Comparison of ENCODE assay signal across 3 cellular contexts in the genomic region with DNA sequence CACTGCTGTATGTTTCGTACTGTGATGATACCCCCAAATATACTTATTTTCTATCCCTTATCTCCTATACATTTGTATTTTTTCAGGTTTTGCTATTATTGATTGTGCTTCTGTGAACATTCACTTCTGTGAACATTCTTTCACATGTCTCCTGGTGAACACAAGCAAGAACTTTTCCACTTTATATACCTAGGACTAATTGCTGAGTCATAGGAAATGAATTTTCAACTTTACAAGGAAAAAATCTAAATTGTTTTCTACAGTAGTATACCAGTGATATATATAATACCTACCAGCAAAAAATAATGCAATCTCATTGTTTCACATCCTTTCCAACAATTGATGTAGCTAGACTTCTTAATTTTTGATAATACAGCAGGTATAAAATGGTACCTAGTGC.
TF ChIP-seq lines count a peak whose summit lies in the region.

No MANE protein-coding gene starts in this region.

TF ChIP-seq in HepG2, 621 proteins besides CTCF, POLR2A, EP300 and RAD21:
- TF ChIP-seq, protein P1, sequence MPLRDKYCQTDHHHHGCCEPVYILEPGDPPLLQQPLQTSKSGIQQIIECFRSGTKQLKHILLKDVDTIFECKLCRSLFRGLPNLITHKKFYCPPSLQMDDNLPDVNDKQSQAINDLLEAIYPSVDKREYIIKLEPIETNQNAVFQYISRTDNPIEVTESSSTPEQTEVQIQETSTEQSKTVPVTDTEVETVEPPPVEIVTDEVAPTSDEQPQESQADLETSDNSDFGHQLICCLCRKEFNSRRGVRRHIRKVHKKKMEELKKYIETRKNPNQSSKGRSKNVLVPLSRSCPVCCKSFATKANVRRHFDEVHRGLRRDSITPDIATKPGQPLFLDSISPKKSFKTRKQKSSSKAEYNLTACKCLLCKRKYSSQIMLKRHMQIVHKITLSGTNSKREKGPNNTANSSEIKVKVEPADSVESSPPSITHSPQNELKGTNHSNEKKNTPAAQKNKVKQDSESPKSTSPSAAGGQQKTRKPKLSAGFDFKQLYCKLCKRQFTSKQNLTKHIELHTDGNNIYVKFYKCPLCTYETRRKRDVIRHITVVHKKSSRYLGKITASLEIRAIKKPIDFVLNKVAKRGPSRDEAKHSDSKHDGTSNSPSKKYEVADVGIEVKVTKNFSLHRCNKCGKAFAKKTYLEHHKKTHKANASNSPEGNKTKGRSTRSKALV (CRISPR knock-in tag; IDR thresholded peaks at IDR 0.05), result no peak
- TF ChIP-seq NFE2L2 (IDR thresholded peaks at IDR 0.05; ENCODE audit: low read length), result 0 out of 2 replicates have a peak, but pooled peaks have one; percentile 11
- TF ChIP-seq MAFK (conservative IDR thresholded peaks at IDR 0.05 in 1 of 2, IDR thresholded peaks at IDR 0.05 in 1 of 2; ENCODE audit: low read length in 2 of 2), result peak; percentile 17 to 57; a peak in 3 of 4 replicates

TF ChIP-seq in K562, 482 proteins besides CTCF, POLR2A, EP300 and RAD21 (continued from another document):
- TF ChIP-seq PTRF (tag; IDR thresholded peaks at IDR 0.05), result no peak

TF ChIP-seq in GM23338, 12 proteins besides CTCF, POLR2A, EP300 and RAD21:
- TF ChIP-seq NANOG (IDR thresholded peaks at IDR 0.05; ENCODE audit: borderline replicate concordance), result no peak
- no peak for TF ChIP-seq CREB1 (CRISPR knock-in tag; IDR thresholded peaks at IDR 0.05; ENCODE audit: low read depth)
- TF ChIP-seq, protein P2, sequence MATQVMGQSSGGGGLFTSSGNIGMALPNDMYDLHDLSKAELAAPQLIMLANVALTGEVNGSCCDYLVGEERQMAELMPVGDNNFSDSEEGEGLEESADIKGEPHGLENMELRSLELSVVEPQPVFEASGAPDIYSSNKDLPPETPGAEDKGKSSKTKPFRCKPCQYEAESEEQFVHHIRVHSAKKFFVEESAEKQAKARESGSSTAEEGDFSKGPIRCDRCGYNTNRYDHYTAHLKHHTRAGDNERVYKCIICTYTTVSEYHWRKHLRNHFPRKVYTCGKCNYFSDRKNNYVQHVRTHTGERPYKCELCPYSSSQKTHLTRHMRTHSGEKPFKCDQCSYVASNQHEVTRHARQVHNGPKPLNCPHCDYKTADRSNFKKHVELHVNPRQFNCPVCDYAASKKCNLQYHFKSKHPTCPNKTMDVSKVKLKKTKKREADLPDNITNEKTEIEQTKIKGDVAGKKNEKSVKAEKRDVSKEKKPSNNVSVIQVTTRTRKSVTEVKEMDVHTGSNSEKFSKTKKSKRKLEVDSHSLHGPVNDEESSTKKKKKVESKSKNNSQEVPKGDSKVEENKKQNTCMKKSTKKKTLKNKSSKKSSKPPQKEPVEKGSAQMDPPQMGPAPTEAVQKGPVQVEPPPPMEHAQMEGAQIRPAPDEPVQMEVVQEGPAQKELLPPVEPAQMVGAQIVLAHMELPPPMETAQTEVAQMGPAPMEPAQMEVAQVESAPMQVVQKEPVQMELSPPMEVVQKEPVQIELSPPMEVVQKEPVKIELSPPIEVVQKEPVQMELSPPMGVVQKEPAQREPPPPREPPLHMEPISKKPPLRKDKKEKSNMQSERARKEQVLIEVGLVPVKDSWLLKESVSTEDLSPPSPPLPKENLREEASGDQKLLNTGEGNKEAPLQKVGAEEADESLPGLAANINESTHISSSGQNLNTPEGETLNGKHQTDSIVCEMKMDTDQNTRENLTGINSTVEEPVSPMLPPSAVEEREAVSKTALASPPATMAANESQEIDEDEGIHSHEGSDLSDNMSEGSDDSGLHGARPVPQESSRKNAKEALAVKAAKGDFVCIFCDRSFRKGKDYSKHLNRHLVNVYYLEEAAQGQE (IDR thresholded peaks at IDR 0.05; ENCODE audit: unreplicated experiment), result no peak
- no peak for TF ChIP-seq STAT1 (IDR thresholded peaks at IDR 0.05; ENCODE audit: unreplicated experiment)
- TF ChIP-seq ZNF331 (CRISPR knock-in tag; IDR thresholded peaks at IDR 0.05; ENCODE audit: low read depth), result no peak
- TF ChIP-seq, protein P3, sequence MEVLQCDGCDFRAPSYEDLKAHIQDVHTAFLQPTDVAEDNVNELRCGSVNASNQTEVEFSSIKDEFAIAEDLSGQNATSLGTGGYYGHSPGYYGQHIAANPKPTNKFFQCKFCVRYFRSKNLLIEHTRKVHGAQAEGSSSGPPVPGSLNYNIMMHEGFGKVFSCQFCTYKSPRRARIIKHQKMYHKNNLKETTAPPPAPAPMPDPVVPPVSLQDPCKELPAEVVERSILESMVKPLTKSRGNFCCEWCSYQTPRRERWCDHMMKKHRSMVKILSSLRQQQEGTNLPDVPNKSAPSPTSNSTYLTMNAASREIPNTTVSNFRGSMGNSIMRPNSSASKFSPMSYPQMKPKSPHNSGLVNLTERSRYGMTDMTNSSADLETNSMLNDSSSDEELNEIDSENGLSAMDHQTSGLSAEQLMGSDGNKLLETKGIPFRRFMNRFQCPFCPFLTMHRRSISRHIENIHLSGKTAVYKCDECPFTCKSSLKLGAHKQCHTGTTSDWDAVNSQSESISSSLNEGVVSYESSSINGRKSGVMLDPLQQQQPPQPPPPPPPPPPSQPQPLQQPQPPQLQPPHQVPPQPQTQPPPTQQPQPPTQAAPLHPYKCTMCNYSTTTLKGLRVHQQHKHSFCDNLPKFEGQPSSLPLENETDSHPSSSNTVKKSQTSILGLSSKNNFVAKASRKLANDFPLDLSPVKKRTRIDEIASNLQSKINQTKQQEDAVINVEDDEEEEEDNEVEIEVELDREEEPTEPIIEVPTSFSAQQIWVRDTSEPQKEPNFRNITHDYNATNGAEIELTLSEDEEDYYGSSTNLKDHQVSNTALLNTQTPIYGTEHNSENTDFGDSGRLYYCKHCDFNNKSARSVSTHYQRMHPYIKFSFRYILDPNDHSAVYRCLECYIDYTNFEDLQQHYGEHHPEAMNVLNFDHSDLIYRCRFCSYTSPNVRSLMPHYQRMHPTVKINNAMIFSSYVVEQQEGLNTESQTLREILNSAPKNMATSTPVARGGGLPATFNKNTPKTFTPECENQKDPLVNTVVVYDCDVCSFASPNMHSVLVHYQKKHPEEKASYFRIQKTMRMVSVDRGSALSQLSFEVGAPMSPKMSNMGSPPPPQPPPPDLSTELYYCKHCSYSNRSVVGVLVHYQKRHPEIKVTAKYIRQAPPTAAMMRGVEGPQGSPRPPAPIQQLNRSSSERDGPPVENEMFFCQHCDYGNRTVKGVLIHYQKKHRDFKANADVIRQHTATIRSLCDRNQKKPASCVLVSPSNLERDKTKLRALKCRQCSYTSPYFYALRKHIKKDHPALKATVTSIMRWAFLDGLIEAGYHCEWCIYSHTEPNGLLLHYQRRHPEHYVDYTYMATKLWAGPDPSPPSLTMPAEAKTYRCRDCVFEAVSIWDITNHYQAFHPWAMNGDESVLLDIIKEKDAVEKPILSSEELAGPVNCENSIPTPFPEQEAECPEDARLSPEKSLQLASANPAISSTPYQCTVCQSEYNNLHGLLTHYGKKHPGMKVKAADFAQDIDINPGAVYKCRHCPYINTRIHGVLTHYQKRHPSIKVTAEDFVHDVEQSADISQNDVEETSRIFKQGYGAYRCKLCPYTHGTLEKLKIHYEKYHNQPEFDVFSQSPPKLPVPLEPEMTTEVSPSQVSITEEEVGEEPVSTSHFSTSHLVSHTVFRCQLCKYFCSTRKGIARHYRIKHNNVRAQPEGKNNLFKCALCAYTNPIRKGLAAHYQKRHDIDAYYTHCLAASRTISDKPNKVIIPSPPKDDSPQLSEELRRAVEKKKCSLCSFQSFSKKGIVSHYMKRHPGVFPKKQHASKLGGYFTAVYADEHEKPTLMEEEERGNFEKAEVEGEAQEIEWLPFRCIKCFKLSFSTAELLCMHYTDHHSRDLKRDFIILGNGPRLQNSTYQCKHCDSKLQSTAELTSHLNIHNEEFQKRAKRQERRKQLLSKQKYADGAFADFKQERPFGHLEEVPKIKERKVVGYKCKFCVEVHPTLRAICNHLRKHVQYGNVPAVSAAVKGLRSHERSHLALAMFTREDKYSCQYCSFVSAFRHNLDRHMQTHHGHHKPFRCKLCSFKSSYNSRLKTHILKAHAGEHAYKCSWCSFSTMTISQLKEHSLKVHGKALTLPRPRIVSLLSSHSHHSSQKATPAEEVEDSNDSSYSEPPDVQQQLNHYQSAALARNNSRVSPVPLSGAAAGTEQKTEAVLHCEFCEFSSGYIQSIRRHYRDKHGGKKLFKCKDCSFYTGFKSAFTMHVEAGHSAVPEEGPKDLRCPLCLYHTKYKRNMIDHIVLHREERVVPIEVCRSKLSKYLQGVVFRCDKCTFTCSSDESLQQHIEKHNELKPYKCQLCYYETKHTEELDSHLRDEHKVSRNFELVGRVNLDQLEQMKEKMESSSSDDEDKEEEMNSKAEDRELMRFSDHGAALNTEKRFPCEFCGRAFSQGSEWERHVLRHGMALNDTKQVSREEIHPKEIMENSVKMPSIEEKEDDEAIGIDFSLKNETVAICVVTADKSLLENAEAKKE (CRISPR knock-in tag; IDR thresholded peaks at IDR 0.05), result no peak
- TF ChIP-seq, protein P4, sequence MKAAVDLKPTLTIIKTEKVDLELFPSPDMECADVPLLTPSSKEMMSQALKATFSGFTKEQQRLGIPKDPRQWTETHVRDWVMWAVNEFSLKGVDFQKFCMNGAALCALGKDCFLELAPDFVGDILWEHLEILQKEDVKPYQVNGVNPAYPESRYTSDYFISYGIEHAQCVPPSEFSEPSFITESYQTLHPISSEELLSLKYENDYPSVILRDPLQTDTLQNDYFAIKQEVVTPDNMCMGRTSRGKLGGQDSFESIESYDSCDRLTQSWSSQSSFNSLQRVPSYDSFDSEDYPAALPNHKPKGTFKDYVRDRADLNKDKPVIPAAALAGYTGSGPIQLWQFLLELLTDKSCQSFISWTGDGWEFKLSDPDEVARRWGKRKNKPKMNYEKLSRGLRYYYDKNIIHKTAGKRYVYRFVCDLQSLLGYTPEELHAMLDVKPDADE (IDR thresholded peaks at IDR 0.05), result no peak
- no peak for TF ChIP-seq EZH2phosphoT487 (IDR thresholded peaks at IDR 0.05; ENCODE audit: unreplicated experiment)
- TF ChIP-seq JUNB (IDR thresholded peaks at IDR 0.05; ENCODE audit: unreplicated experiment), result no peak
- TF ChIP-seq EZH2 (IDR thresholded peaks at IDR 0.05; ENCODE audit: low read depth, unreplicated experiment), result no peak
- no peak for TF ChIP-seq POLR2AphosphoS5 (IDR thresholded peaks at IDR 0.05; ENCODE audit: low read depth)
- TF ChIP-seq ZNF114 (CRISPR knock-in tag; IDR thresholded peaks at IDR 0.05), result no peak
